Comparison of ENCODE assay signal across 23 cellular contexts in the genomic region with DNA sequence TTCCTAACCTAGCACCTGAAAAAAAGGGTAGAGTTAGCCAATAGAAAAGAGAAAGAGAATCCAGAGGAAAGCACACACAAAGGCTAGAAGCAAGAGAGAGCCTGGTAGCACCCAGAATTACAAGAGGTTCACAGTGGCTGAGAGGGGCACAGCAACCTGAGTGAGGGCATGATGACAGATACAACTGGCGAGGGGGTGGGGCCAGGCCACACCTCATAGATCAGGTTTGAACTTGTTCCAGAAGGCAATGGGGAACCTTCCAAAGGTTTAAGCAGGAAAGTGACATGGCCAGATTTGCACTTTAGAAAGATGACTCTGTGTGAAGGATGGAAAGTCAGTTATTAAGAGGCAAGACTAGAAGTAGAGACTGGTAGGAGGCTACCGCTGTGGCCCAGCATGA.
A peak's percentile ranks its signal among the peaks of the same experiment; 100 is the strongest.
DNase-seq lines count a peak whose midpoint lies in the region; ATAC-seq and TF ChIP-seq lines count a peak whose summit lies in the region.
"Had no signal": no experiment of that assay in that cellular context is flagged by ENCODE, and none has a peak within 500 bp of the region (broad histone marks: within the 10 kb centered on the region; RNA-seq: fewer than 3 reads in every experiment).

No MANE protein-coding gene starts in this region.

- no peak overlapping the region for H3K14ac ChIP-seq in H9 (ENCODE audit: insufficient read depth, low read length)

- CTCF ChIA-PET in HCT116 (lab: Charles Lee): no interaction called here

- no peak overlapping the region for H2BK5ac ChIP-seq in H9 (ENCODE audit: insufficient read length, low read length)

- no peak overlapping the region for H3T11ph ChIP-seq in H9 (ENCODE audit: low read length)

- no peak for TF ChIP-seq RAD21 in HCT116 (IDR thresholded peaks at IDR 0.05; ENCODE audit: low read depth)

- no peaks in the 10 kb centered on the region for H3K79me1 ChIP-seq in H9 (ENCODE audit: insufficient read depth, low read depth, low read length, poor library complexity, severe bottlenecking)

- TF ChIP-seq CTCF in H9 (conservative IDR thresholded peaks at IDR 0.05) (no peak), HCT116 (IDR thresholded peaks at IDR 0.05 in 2 of 3, conservative IDR thresholded peaks at IDR 0.05 in 1 of 3; ENCODE audit: borderline replicate concordance in 1 of 3, insufficient read depth in 1 of 3, low read depth in 2 of 3, low read length in 2 of 3) (no peak), nephron (IDR thresholded peaks at IDR 0.05; ENCODE audit: unreplicated experiment in 3 of 3) (no peak), endodermal cell (conservative IDR thresholded peaks at IDR 0.05) (no peak)

- H3K27me3 ChIP-seq in H9 (ENCODE audit: insufficient read depth, low read length) (no peaks in the 10 kb centered on the region), HCT116 (ENCODE audit: insufficient read depth, low read length) (peaks cover 5% of the 10 kb centered on the region; the same call in 1 of the 2 replicates), endodermal cell (ENCODE audit: control insufficient read depth, insufficient read depth, low read length, poor library complexity, severe bottlenecking) (no peaks in the 10 kb centered on the region), H7 (ENCODE audit: control insufficient read depth, insufficient read depth, low read length) (no peaks in the 10 kb centered on the region)

- H3K36me3 ChIP-seq in HCT116 (ENCODE audit: control insufficient read depth in 1 of 2, insufficient read depth in 2 of 2, low read length in 2 of 2) (no peaks in the 10 kb centered on the region), endodermal cell (ENCODE audit: control insufficient read depth, insufficient read depth, low read length) (no peaks in the 10 kb centered on the region), H7 (replicated peaks; ENCODE audit: control insufficient read depth, insufficient read depth, low read length) (no peaks in the 10 kb centered on the region)

- H3K27ac Mint-ChIP-seq in H9 (no peak overlapping the region; a peak in 1 of 7 replicates), nephron (peak overlapping the region in 2 of 3 experiments; percentile 1 to 9), endodermal cell (no peak overlapping the region)
- H3K27ac Mint-ChIP-seq: B cell; CD8-positive, alpha-beta memory T cell had no signal

- H3K27ac ChIP-seq in H9 (ENCODE audit: insufficient read length, low read depth, low read length) (no peak overlapping the region), HCT116 (ENCODE audit: low read depth, low read length) (no peak overlapping the region), epithelial cell of prostate (no peak overlapping the region), endodermal cell (ENCODE audit: low read depth, low read length) (no peak overlapping the region)
- H3K27ac ChIP-seq: C4-2B had no signal

- no peak overlapping the region for H2AFZ ChIP-seq in H9 (ENCODE audit: low read length)
- H2AFZ ChIP-seq in HCT116 (ENCODE audit: low read depth, low read length, poor library complexity, severe bottlenecking): no peak overlapping the region

- H3K4me1 Mint-ChIP-seq in H9 (no peaks in the 10 kb centered on the region), nephron (peaks cover 41% of the 10 kb centered on the region), endodermal cell (no peaks in the 10 kb centered on the region)
- H3K4me1 Mint-ChIP-seq: B cell; CD8-positive, alpha-beta memory T cell had no signal

- H2BK12ac ChIP-seq in H9 (ENCODE audit: insufficient read length, low read depth, low read length): no peak overlapping the region

- H2BK20ac ChIP-seq in H9 (ENCODE audit: low read depth, low read length, poor library complexity, severe bottlenecking): no peak overlapping the region

- RAD21 ChIA-PET in HCT116 (lab: Charles Lee; ENCODE audit: low non-redundant PET in 1 of 2, low total read pairs in 2 of 2, uncharacterized antibody in 2 of 2, unreplicated experiment in 2 of 2): no interaction called here

- no peak overlapping the region for H3K9ac ChIP-seq in H9 (ENCODE audit: extremely low read depth, insufficient read length, low read length)
- H3K9ac ChIP-seq in HCT116 (ENCODE audit: low read length): no peak overlapping the region
- H3K9ac ChIP-seq in endodermal cell (ENCODE audit: extremely low read depth, low read length, poor library complexity, severe bottlenecking): no peak overlapping the region

- H3K36me3 Mint-ChIP-seq in H9 (ENCODE audit: insufficient read depth in 1 of 3, low read depth in 3 of 3) (no peaks in the 10 kb centered on the region), nephron (ENCODE audit: low read depth) (no peaks in the 10 kb centered on the region), endodermal cell (ENCODE audit: low read depth) (no peaks in the 10 kb centered on the region)
- H3K36me3 Mint-ChIP-seq: CD8-positive, alpha-beta memory T cell had no signal

- 0 out of 2 replicates have a peak, but pooled peaks have one; percentile 38 for ATAC-seq in HCT116
- ATAC-seq: HepG2, Panc1 had no signal

- H3K18ac ChIP-seq in H9 (ENCODE audit: insufficient read length, low read depth, low read length): no peak overlapping the region

- no peak overlapping the region for H4K8ac ChIP-seq in H9 (replicated peaks; ENCODE audit: insufficient read length, low read depth, low read length)

- H3K4me2 ChIP-seq in H9 (ENCODE audit: insufficient read depth, insufficient read length, low read length) (no peak overlapping the region), HCT116 (ENCODE audit: low read length) (no peak overlapping the region)

- H3K4ac ChIP-seq in H9 (ENCODE audit: low read depth, low read length): no peak overlapping the region

- no peaks in the 10 kb centered on the region for H3K9me3 ChIP-seq in H9 (ENCODE audit: control insufficient read depth, low read depth, low read length)
- H3K9me3 ChIP-seq in HCT116 (ENCODE audit: control insufficient read depth in 1 of 2, insufficient read depth in 1 of 2, low read depth in 1 of 2, low read length in 2 of 2): no peaks in the 10 kb centered on the region
- H3K9me3 ChIP-seq in endodermal cell (ENCODE audit: control insufficient read depth, low read length): no peaks in the 10 kb centered on the region

- no peaks in the 10 kb centered on the region for H3K9me2 ChIP-seq in HCT116 (ENCODE audit: insufficient read depth)

- no peak overlapping the region for H4K5ac ChIP-seq in H9 (ENCODE audit: insufficient read length, low read depth, low read length)

- no peak overlapping the region for H3K23ac ChIP-seq in H9 (ENCODE audit: insufficient read length, low read depth, low read length)

- peaks cover 1% of the 10 kb centered on the region for H3K27me3 Mint-ChIP-seq in H9 (ENCODE audit: low read depth)
- H3K27me3 Mint-ChIP-seq in nephron (ENCODE audit: low read depth): peaks cover 7% of the 10 kb centered on the region
- no peaks in the 10 kb centered on the region for H3K27me3 Mint-ChIP-seq in endodermal cell (ENCODE audit: insufficient read depth)

- H3K9me3 Mint-ChIP-seq in H9 (no peaks in the 10 kb centered on the region), nephron (no peaks in the 10 kb centered on the region), endodermal cell (no peaks in the 10 kb centered on the region)
- H3K9me3 Mint-ChIP-seq: CD8-positive, alpha-beta memory T cell had no signal

- H3K4me1 ChIP-seq in H9 (ENCODE audit: insufficient read depth, low read length) (no peaks in the 10 kb centered on the region), HCT116 (ENCODE audit: control insufficient read depth in 1 of 2, insufficient read depth in 2 of 2, low read length in 2 of 2) (0 out of 4 replicates have a peak, but pooled peaks cover 0 to 5% of the 10 kb centered on the region in 2 experiments), endodermal cell (ENCODE audit: control insufficient read depth, insufficient read depth, low read length) (no peaks in the 10 kb centered on the region)

- H4K20me1 ChIP-seq in H9 (ENCODE audit: control insufficient read depth, insufficient read depth, insufficient read length) (no peaks in the 10 kb centered on the region), HCT116 (ENCODE audit: insufficient read depth) (no peaks in the 10 kb centered on the region)

- H3K23me2 ChIP-seq in H9 (ENCODE audit: insufficient read length, low read depth, low read length, poor library complexity, severe bottlenecking): no peaks in the 10 kb centered on the region

- H3K4me3 ChIP-seq in HCT116 (replicated peaks in 1 of 2; ENCODE audit: low read depth in 1 of 2, low read length in 2 of 2): no peak overlapping the region
- no peak overlapping the region for H3K4me3 ChIP-seq in endodermal cell (ENCODE audit: low read length)
- no peak overlapping the region for H3K4me3 ChIP-seq in H7 (ENCODE audit: insufficient read depth, low read depth, low read length)

- no peak overlapping the region for H2AK5ac ChIP-seq in H9 (ENCODE audit: insufficient read length, low read length)

- intact Hi-C loops in HCT116 (cut with micrococcal nuclease): no loop called here

- POLR2A ChIA-PET in HCT116 (lab: Charles Lee): no interaction called here

- H2BK120ac ChIP-seq in H9 (ENCODE audit: low read depth, low read length, poor library complexity, severe bottlenecking): no peak overlapping the region

- H2BK15ac ChIP-seq in H9 (ENCODE audit: low read depth, low read length): no peak overlapping the region

- no peak overlapping the region for H3K56ac ChIP-seq in H9 (ENCODE audit: insufficient read length, low read depth, low read length)

- DNase-seq in H9 (peak; percentile 14), HCT116 (ENCODE audit: low read depth, low spot score) (no peak), epithelial cell of prostate (ENCODE audit: low read depth, low spot score) (peak; percentile 10), endodermal cell (no peak), Ammon's horn (ENCODE audit: low spot score) (no peak), H7 (no peak)
- DNase-seq: CD8-positive, alpha-beta memory T cell; DMS153; DND-41; GOT3; Karpas-422; NCI-H1092 treated with DMSO at 0.1 percent for 48 hours; NCI-H1436; NCI-H187; NCI-H2081 treated with DMSO at 0.1 percent for 48 hours; NCI-H510A; NCI-H69; SHP77 treated with DMSO at 0.1 percent for 48 hours had no signal

- no peak overlapping the region for H4K91ac ChIP-seq in H9 (ENCODE audit: insufficient read length, low read depth, low read length)

- no peak for TF ChIP-seq POLR2A in HCT116 (IDR thresholded peaks at IDR 0.05; ENCODE audit: borderline replicate concordance, extremely low read depth, insufficient read depth, insufficient read length)

- no TSS peak for BruUV-seq in HCT116 (replicated peaks; lab: Mats Ljungman, UMichigan)

- no CpG with 5 or more reads among the region's 2 CpGs for WGBS in H9 (ENCODE audit: extremely low coverage, insufficient read length, low lambda C conversion rate)
- 97 to 100% methylated on average over 2 of the region's 2 CpGs for WGBS in endodermal cell (ENCODE audit: insufficient coverage in 1 of 2, insufficient read length in 1 of 2), 2 experiments

- H3K4me3 Mint-ChIP-seq in H9 (no peak overlapping the region; a peak in 1 of 5 replicates), nephron (no peak overlapping the region), endodermal cell (no peak overlapping the region)
- H3K4me3 Mint-ChIP-seq: B cell had no signal

- no peaks in the 10 kb centered on the region for H3K79me2 ChIP-seq in H9 (ENCODE audit: insufficient read depth, low read length)
- H3K79me2 ChIP-seq in HCT116 (ENCODE audit: insufficient read depth, low read length): no peaks in the 10 kb centered on the region

Comparison
In these comparisons a context has a peak if more than half of its experiments do, and no peak if none do; other contexts are left out.
1. DNase-seq: peak in H9 (single experiment) and epithelial cell of prostate (single experiment); none in HCT116 (single experiment), endodermal cell (single experiment), Ammon's horn (single experiment) and H7 (single experiment).
2. H3K27ac Mint-ChIP-seq: peak in nephron (2 of 3); none in H9 (0 of 3) and endodermal cell (single experiment).